In the genomic region with DNA sequence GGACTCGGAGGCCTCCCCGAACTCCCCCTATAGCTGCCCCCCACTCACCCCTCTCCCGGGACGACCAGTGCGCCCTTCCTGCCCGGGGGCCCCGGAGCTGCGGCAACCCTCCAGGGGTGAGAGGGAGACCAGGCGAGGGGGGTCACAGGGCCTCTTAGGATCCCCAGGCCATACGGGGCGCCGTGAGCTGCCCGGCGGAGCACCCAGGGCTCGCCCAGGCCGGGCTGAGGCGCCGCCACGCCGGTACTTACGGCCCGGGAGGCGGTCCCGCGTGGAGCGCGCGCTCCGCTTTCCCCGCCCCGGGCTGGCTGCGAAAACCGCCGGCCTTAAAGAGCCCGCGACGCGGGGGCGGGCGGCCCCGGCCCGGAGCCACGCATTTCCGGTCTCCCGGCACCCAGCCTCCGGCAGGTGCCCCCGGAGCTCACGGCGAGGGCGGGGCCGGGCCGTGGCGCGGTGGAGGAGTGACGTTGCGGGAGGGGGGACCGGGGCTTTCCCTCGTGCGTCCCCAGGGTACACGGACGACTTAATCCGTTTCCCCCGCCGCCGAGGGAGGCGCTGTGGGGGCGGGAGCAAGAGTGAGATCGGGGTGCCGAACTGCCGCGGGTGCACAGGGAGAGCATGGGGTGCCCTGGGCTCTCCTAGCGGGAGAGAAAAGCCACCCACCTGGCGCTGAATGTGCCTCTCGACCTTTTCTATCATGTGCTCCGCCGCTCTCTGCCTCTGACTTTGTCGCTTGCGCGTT, we compare ENCODE assay signal across 8 cellular contexts. TPM values are rescaled to one million over a fixed set of nuclear protein-coding genes. Genes with fewer than 3 reads are reported as not detected.
DNase-seq lines count a peak whose midpoint lies in the region; ATAC-seq and TF ChIP-seq lines count a peak whose summit lies in the region.

A gene (minus strand): TSS at position 381 of the 742 bp plus-strand sequence. CDS start 1,019 bp downstream, outside the sequence.

- no peak for DNase-seq in AG09309 (ENCODE audit: low read depth)
- DNase-seq in NCI-H226, result peak; percentile 73
- DNase-seq in WTC11 (ENCODE audit: low spot score), result peak; percentile 73
- DNase-seq in cardiac fibroblast (ENCODE audit: low read depth in 2 of 2), result peak; percentile 83 to 92
- DNase-seq in inferior parietal cortex (ENCODE audit: extremely low spot score), result peak; percentile 86
- peak; percentile 92 for DNase-seq in stimulated activated CD4-positive, alpha-beta T cell treated with anti-CD3 and anti-CD28 coated beads, Interleukin-12 subunit alpha, Interleukin-12 subunit beta, amount 100 ng/mL, for 4 hours

- peak; percentile 60 for ATAC-seq in GM18909 (IDR thresholded peaks at IDR 0.05; ENCODE audit: poor library complexity, unreplicated experiment)
- ATAC-seq in HG03159 (IDR thresholded peaks at IDR 0.05; ENCODE audit: unreplicated experiment), result peak; percentile 59
- ATAC-seq in WTC11, result peak; percentile 51

- no peaks in the 10 kb centered on the region; the same call in 1 of the 2 replicates for H3K27me3 Mint-ChIP-seq in WTC11 (ENCODE audit: low read depth)

- H3K27ac Mint-ChIP-seq in WTC11, result peak within 1 kb of the TSS; percentile 97

- CTCF ChIA-PET in WTC11 (lab: Charles Lee), result interaction anchor here (0.5 to 3.6 kb wide), 38 partner anchors 8 to 630 kb away, joined by 3 to 40 read pairs (median 4); a partner anchor contains a TSS

- H3K4me1 Mint-ChIP-seq in WTC11, result peaks cover 24% of the 10 kb centered on the region

- no peaks in the 10 kb centered on the region for H3K9me3 Mint-ChIP-seq in WTC11

- POLR2A ChIA-PET in WTC11 (lab: Charles Lee), result interaction anchor here (0.5 to 2.2 kb wide), 8 partner anchors 11 to 327 kb away, joined by 3 to 22 read pairs (median 3); a partner anchor contains a TSS

- peak within 1 kb of the TSS; percentile 98 for H3K4me3 ChIP-seq in AG09309 (ENCODE audit: control insufficient read depth, low read depth, low read length)
- H3K4me3 ChIP-seq in cardiac fibroblast (replicated peaks in 1 of 2; ENCODE audit: low read depth in 2 of 2, low read length in 2 of 2), result peak within 1 kb of the TSS; percentile 80 to 91

- peak; percentile 55 for TF ChIP-seq CTCF in AG09309 (IDR thresholded peaks at IDR 0.05; ENCODE audit: control insufficient read depth, insufficient read depth, low read depth, low read length, missing control alignments)
- TF ChIP-seq CTCF in WTC11 (IDR thresholded peaks at IDR 0.05), result no peak
- TF ChIP-seq CTCF in cardiac fibroblast (IDR thresholded peaks at IDR 0.05; ENCODE audit: low read depth, low read length), result peak; percentile 53

- H3K4me3 Mint-ChIP-seq in WTC11, result peak within 1 kb of the TSS; percentile 90

- peaks cover 34% of the 10 kb centered on the region for H3K36me3 Mint-ChIP-seq in WTC11

TF ChIP-seq in WTC11, 78 proteins besides CTCF, POLR2A, EP300 and RAD21 (continues in another document):
- no peak for TF ChIP-seq MXD4 (CRISPR knock-in tag; IDR thresholded peaks at IDR 0.05; ENCODE audit: borderline replicate concordance)
- TF ChIP-seq, protein P1, sequence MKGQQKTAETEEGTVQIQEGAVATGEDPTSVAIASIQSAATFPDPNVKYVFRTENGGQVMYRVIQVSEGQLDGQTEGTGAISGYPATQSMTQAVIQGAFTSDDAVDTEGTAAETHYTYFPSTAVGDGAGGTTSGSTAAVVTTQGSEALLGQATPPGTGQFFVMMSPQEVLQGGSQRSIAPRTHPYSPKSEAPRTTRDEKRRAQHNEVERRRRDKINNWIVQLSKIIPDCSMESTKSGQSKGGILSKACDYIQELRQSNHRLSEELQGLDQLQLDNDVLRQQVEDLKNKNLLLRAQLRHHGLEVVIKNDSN (CRISPR knock-in tag; IDR thresholded peaks at IDR 0.05), result no peak
- no peak for TF ChIP-seq NR2C2 (CRISPR knock-in tag; IDR thresholded peaks at IDR 0.05)
- TF ChIP-seq GTF2I (CRISPR knock-in tag; conservative IDR thresholded peaks at IDR 0.05), result no peak
- TF ChIP-seq, protein P2, sequence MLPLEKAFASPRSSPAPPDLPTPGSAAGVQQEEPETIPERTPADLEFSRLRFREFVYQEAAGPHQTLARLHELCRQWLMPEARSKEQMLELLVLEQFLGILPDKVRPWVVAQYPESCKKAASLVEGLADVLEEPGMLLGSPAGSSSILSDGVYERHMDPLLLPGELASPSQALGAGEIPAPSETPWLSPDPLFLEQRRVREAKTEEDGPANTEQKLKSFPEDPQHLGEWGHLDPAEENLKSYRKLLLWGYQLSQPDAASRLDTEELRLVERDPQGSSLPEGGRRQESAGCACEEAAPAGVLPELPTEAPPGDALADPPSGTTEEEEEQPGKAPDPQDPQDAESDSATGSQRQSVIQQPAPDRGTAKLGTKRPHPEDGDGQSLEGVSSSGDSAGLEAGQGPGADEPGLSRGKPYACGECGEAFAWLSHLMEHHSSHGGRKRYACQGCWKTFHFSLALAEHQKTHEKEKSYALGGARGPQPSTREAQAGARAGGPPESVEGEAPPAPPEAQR (CRISPR knock-in tag; IDR thresholded peaks at IDR 0.05), result no peak
- TF ChIP-seq, protein P3, sequence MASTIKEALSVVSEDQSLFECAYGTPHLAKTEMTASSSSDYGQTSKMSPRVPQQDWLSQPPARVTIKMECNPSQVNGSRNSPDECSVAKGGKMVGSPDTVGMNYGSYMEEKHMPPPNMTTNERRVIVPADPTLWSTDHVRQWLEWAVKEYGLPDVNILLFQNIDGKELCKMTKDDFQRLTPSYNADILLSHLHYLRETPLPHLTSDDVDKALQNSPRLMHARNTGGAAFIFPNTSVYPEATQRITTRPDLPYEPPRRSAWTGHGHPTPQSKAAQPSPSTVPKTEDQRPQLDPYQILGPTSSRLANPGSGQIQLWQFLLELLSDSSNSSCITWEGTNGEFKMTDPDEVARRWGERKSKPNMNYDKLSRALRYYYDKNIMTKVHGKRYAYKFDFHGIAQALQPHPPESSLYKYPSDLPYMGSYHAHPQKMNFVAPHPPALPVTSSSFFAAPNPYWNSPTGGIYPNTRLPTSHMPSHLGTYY (CRISPR knock-in tag; IDR thresholded peaks at IDR 0.05), result no peak
- no peak for TF ChIP-seq JAZF1 (CRISPR knock-in tag; IDR thresholded peaks at IDR 0.05)
- TF ChIP-seq TCF7 (CRISPR knock-in tag; IDR thresholded peaks at IDR 0.05; ENCODE audit: low read depth), result no peak
- TF ChIP-seq, protein P4, sequence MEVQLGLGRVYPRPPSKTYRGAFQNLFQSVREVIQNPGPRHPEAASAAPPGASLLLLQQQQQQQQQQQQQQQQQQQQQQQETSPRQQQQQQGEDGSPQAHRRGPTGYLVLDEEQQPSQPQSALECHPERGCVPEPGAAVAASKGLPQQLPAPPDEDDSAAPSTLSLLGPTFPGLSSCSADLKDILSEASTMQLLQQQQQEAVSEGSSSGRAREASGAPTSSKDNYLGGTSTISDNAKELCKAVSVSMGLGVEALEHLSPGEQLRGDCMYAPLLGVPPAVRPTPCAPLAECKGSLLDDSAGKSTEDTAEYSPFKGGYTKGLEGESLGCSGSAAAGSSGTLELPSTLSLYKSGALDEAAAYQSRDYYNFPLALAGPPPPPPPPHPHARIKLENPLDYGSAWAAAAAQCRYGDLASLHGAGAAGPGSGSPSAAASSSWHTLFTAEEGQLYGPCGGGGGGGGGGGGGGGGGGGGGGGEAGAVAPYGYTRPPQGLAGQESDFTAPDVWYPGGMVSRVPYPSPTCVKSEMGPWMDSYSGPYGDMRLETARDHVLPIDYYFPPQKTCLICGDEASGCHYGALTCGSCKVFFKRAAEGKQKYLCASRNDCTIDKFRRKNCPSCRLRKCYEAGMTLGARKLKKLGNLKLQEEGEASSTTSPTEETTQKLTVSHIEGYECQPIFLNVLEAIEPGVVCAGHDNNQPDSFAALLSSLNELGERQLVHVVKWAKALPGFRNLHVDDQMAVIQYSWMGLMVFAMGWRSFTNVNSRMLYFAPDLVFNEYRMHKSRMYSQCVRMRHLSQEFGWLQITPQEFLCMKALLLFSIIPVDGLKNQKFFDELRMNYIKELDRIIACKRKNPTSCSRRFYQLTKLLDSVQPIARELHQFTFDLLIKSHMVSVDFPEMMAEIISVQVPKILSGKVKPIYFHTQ (CRISPR knock-in tag; IDR thresholded peaks at IDR 0.05), result no peak
- TF ChIP-seq, protein P5, sequence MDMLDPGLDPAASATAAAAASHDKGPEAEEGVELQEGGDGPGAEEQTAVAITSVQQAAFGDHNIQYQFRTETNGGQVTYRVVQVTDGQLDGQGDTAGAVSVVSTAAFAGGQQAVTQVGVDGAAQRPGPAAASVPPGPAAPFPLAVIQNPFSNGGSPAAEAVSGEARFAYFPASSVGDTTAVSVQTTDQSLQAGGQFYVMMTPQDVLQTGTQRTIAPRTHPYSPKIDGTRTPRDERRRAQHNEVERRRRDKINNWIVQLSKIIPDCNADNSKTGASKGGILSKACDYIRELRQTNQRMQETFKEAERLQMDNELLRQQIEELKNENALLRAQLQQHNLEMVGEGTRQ (CRISPR knock-in tag; IDR thresholded peaks at IDR 0.05), result peak; percentile 17; the same call in 1 of the 2 replicates
- no peak; the same call in 1 of the 2 replicates for TF ChIP-seq CREB1 (CRISPR knock-in tag; IDR thresholded peaks at IDR 0.05)
- peak; percentile 15; the same call in 1 of the 2 replicates for TF ChIP-seq FOXK1 (CRISPR knock-in tag; IDR thresholded peaks at IDR 0.05)
- TF ChIP-seq ZNF263 (CRISPR knock-in tag; IDR thresholded peaks at IDR 0.05; ENCODE audit: low read depth), result no peak
- TF ChIP-seq FOXJ3 (CRISPR knock-in tag; IDR thresholded peaks at IDR 0.05; ENCODE audit: borderline replicate concordance), result no peak
- no peak for TF ChIP-seq ZNF671 (CRISPR knock-in tag; IDR thresholded peaks at IDR 0.05)
- no peak for TF ChIP-seq IRF2 (CRISPR knock-in tag; IDR thresholded peaks at IDR 0.05; ENCODE audit: borderline replicate concordance, low read depth)
- TF ChIP-seq TP53 (CRISPR knock-in tag; IDR thresholded peaks at IDR 0.05), result peak; percentile 23; the same call in 1 of the 2 replicates
- peak; percentile 60; the same call in 1 of the 2 replicates for TF ChIP-seq JUN (CRISPR knock-in tag; IDR thresholded peaks at IDR 0.05)
- no peak for TF ChIP-seq CBFB (CRISPR knock-in tag; IDR thresholded peaks at IDR 0.05; ENCODE audit: low read depth)
- TF ChIP-seq, protein P6, sequence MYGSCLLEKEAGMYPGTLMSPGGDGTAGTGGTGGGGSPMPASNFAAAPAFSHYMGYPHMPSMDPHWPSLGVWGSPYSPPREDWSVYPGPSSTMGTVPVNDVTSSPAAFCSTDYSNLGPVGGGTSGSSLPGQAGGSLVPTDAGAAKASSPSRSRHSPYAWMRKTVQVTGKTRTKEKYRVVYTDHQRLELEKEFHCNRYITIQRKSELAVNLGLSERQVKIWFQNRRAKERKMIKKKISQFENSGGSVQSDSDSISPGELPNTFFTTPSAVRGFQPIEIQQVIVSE (CRISPR knock-in tag; IDR thresholded peaks at IDR 0.05; ENCODE audit: borderline replicate concordance), result no peak

RNA-seq across cellular contexts. Expression of the gene that starts here (rescaled TPM):
- 56.0 to 57.6 TPM (median 56.4 TPM) in 3 replicates for total RNA-seq in WTC11 (2021)
